ENCODE assay signal across 6 cellular contexts in the genomic region with DNA sequence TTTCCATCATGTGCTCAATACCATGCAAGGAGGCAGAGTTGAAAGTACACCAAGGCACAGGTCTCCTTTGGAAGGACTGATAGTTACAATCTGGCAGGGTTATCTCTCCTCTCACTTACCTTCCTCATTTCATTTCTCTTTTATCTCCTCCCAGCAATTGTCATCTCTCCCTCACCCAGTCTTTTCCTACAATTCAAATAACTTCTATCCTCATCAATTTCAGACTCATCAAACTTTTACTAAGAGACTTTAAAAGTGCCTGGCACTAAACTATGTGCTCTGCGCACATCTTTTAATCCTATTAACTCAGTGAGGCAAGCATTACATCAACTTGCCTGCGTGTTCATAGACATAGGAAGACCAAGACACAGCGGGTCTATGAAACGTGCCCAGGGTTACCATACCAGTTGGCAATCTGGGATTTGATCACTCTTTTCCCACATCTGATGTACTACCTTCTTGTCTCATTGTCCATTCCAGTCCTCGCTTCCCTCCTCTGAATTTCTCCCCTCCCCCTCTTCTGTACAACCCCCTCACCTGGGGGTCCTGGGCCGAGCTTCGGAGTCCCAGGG. TPM values are rescaled to one million over a fixed set of nuclear protein-coding genes. Genes with fewer than 3 reads are reported as not detected.
A peak's percentile ranks its signal among the peaks of the same experiment; 100 is the strongest.
DNase-seq lines count a peak whose midpoint lies in the region; ATAC-seq, FAIRE-seq and TF ChIP-seq lines count a peak whose summit lies in the region.

No MANE protein-coding gene starts in this region.

- peak overlapping the region; percentile 98 for H3K4me3 Mint-ChIP-seq in activated B cell treated with CpG ODN at 0.5 μM for 24 hours

- H3K4me2 ChIP-seq in HepG2 (ENCODE audit: low read depth, low read length): peak overlapping the region; percentile 95

- BruUV-seq in HepG2 (replicated peaks; lab: Mats Ljungman, UMichigan): TSS peak; percentile 62

- peak overlapping the region; percentile 28 for H2AFZ ChIP-seq in HepG2 (ENCODE audit: low read length)

- H3K27me3 ChIP-seq in HepG2 (ENCODE audit: control insufficient read depth in 1 of 2, insufficient read depth in 2 of 2, low read length in 2 of 2): no peaks in the 10 kb centered on the region; a peak in 1 of 5 replicates

- WGBS in HepG2 (ENCODE audit: low lambda C conversion rate): 9% methylated on average over 7 of the region's 7 CpGs

- POLR2A ChIA-PET in activated B cell treated with CpG ODN at 0.5 μM for 24 hours (lab: Charles Lee): interaction anchor here (0.6 to 5.9 kb wide), 14 partner anchors 12 to 129 kb away, joined by 3 to 103 read pairs (median 8); a partner anchor contains a TSS
- POLR2A ChIA-PET in HepG2 (lab: Yijun Ruan, JAX): interaction anchor here (1.0 to 4.3 kb wide), 13 partner anchors 8 to 113 kb away, joined by 3 to 77 read pairs (median 11); a partner anchor contains a TSS

- in situ Hi-C loops in HepG2 (cut with HindIII; ENCODE audit: extremely low pct_ligation_motif_present, low pct_unique_long_range_greater_than_20kb): no loop called here

- FAIRE-seq in HepG2 (lab: Jason Lieb, UNC): peak; percentile 28

- peak overlapping the region; percentile 89 to 98 (median 98) for H3K4me3 ChIP-seq in HepG2 (replicated peaks in 1 of 3; ENCODE audit: insufficient read depth in 1 of 3, low read depth in 2 of 3, low read length in 3 of 3)

- TF ChIP-seq EP300 in HepG2 (IDR thresholded peaks at IDR 0.05; ENCODE audit: low read depth in 2 of 2, low read length in 2 of 2) (no peak), HepG2 (CRISPR knock-in tag; IDR thresholded peaks at IDR 0.05; ENCODE audit: borderline replicate concordance) (no peak)

- H3K27ac ChIP-seq in HepG2 (ENCODE audit: extremely low read length, insufficient read depth, low read length): peak overlapping the region; percentile 76

- DNase-seq in HPDE6-E6E7 (ENCODE audit: extremely low spot score) (peak; percentile 42), activated B cell treated with CpG ODN at 0.5 μM for 24 hours (no peak), HepG2 (ENCODE audit: low spot score) (no peak), SHP77 treated with DMSO at 0.1 percent for 48 hours (lab: John Stamatoyannopoulos, UW) (no peak), NCI-H446 (lab: John Stamatoyannopoulos, UW) (no peak)

- no peaks in the 10 kb centered on the region for H3K9me3 Mint-ChIP-seq in activated B cell treated with CpG ODN at 0.5 μM for 24 hours

- TF ChIP-seq RAD21 in HepG2 (CRISPR knock-in tag; IDR thresholded peaks at IDR 0.05): no peak

- no peaks in the 10 kb centered on the region for H3K9me3 ChIP-seq in HepG2 (ENCODE audit: low read length)

- no peaks in the 10 kb centered on the region for H4K20me1 ChIP-seq in HepG2 (ENCODE audit: insufficient read depth, low read length)

- H3K36me3 Mint-ChIP-seq in activated B cell treated with CpG ODN at 0.5 μM for 24 hours (ENCODE audit: low read depth): peaks cover 44% of the 10 kb centered on the region

- H3K79me2 ChIP-seq in HepG2 (ENCODE audit: insufficient read depth, low read length): peaks cover 22% of the 10 kb centered on the region

- H3K36me3 ChIP-seq in HepG2 (replicated peaks in 1 of 2; ENCODE audit: control insufficient read depth in 1 of 2, insufficient read depth in 2 of 2, low read length in 2 of 2): peaks cover 7 to 30% of the 10 kb centered on the region in 2 experiments

- H3K9ac ChIP-seq in HepG2 (ENCODE audit: insufficient read depth, low read depth, low read length): peak overlapping the region; percentile 92

- peak overlapping the region; percentile 98 for H3K27ac Mint-ChIP-seq in activated B cell treated with CpG ODN at 0.5 μM for 24 hours

- no peaks in the 10 kb centered on the region for H3K27me3 Mint-ChIP-seq in activated B cell treated with CpG ODN at 0.5 μM for 24 hours

- CTCF ChIA-PET in activated B cell treated with CpG ODN at 0.5 μM for 24 hours (lab: Charles Lee): interaction anchor here (1.8 to 2.9 kb wide), 3 partner anchors 12 to 55 kb away, joined by 5 to 20 read pairs (median 9); a partner anchor contains a TSS
- CTCF ChIA-PET in HepG2 (lab: Yijun Ruan, JAX; ENCODE audit: low intra/inter-chr PET ratio, low total read pairs): no interaction called here

- intact Hi-C loops in activated B cell treated with CpG ODN at 0.5 μM for 24 hours (cut with micrococcal nuclease): loop anchor here (1.0 to 2.0 kb wide), 4 partner anchors 17 to 68 kb away; a partner anchor contains a TSS
- intact Hi-C loops in HepG2 (cut with micrococcal nuclease; ENCODE audit: unreplicated experiment): loop anchor here (2.0 kb wide), 1 partner anchor 20 kb away; a partner anchor contains a TSS

- ATAC-seq in activated B cell treated with CpG ODN at 0.5 μM for 24 hours (ENCODE audit: low read depth): no peak
- peak; percentile 6 for ATAC-seq in HepG2
- no peak for ATAC-seq in HG03280 (IDR thresholded peaks at IDR 0.05; ENCODE audit: unreplicated experiment)

- H3K4me1 Mint-ChIP-seq in activated B cell treated with CpG ODN at 0.5 μM for 24 hours: peaks cover 75% of the 10 kb centered on the region

- TF ChIP-seq CTCF in activated B cell treated with CpG ODN at 0.5 μM for 24 hours (IDR thresholded peaks at IDR 0.05) (no peak), HepG2 (CRISPR knock-in tag; IDR thresholded peaks at IDR 0.05) (no peak)

- H3K4me1 ChIP-seq in HepG2 (ENCODE audit: insufficient read depth, low read length): peaks cover 25% of the 10 kb centered on the region

- TF ChIP-seq POLR2A in HepG2 (IDR thresholded peaks at IDR 0.05; ENCODE audit: insufficient read depth in 1 of 2, low read depth in 2 of 2, low read length in 2 of 2): peak in 1 of 2 experiments; percentile 38; a peak in 1 of 4 replicates

RNA-seq across cellular contexts. Expression of a gene that starts 1.2 kb away (rescaled TPM):
- total RNA-seq in activated B cell treated with CpG ODN at 0.5 μM for 24 hours (136 and 140 TPM in 2 replicates), HepG2 (2016; rRNA removed; fragmentation: Illumina TruSeq; extraction: Trizol) (56.1 and 59.2 TPM in 2 replicates)
- total RNA-seq in HepG2 (2016; cell fraction: cytosol; rRNA removed; fragmentation: Illumina TruSeq; extraction: Trizol; ENCODE audit: low read depth): 36.5 and 36.9 TPM in 2 replicates
- 50.7 and 55.3 TPM in 2 replicates for total RNA-seq in HepG2 (2016; cell fraction: insoluble cytoplasmic fraction; rRNA removed; fragmentation: Illumina TruSeq; extraction: Trizol)
- 27.2 and 29.5 TPM in 2 replicates for total RNA-seq in HepG2 (2016; cell fraction: membrane; rRNA removed; fragmentation: Illumina TruSeq; extraction: Trizol)
- total RNA-seq in HepG2 (2016; cell fraction: nucleus; rRNA removed; fragmentation: Illumina TruSeq; extraction: Trizol): 86.8 and 97.8 TPM in 2 replicates
- polyA plus RNA-seq in HepG2 (2011; rRNA removed): 14.7 and 19.9 TPM in 2 replicates
- 9.3 and 11.8 TPM in 2 replicates for polyA plus RNA-seq in HepG2 (2011; cell fraction: cytosol; rRNA removed)
- polyA plus RNA-seq in HepG2 (2011; cell fraction: nucleus; rRNA removed): 168 and 186 TPM in 2 replicates
- polyA plus RNA-seq in HepG2 (2012): 66.0 and 85.3 TPM in 2 replicates
- polyA plus RNA-seq in HepG2 (2016; cell fraction: cytosol; fragmentation: Illumina TruSeq; extraction: Trizol; ENCODE audit: low read depth): 13.0 and 13.1 TPM in 2 replicates
- 49.9 and 74.0 TPM in 2 replicates for polyA plus RNA-seq in HepG2 (2016; cell fraction: insoluble cytoplasmic fraction; fragmentation: Illumina TruSeq; extraction: Trizol; ENCODE audit: low read depth)
- 19.6 and 25.4 TPM in 2 replicates for polyA plus RNA-seq in HepG2 (2016; cell fraction: membrane; fragmentation: Illumina TruSeq; extraction: Trizol; ENCODE audit: low read depth)
- polyA plus RNA-seq in HepG2 (2016; cell fraction: nucleus; fragmentation: Illumina TruSeq; extraction: Trizol; ENCODE audit: insufficient read depth, low read depth): 221 and 231 TPM in 2 replicates
- polyA minus RNA-seq in HepG2 (2011; rRNA and poly(A)+ RNA removed; ENCODE audit: low replicate concordance): 58.3 and 63.6 TPM in 2 replicates
- 37.6 and 39.2 TPM in 2 replicates for polyA minus RNA-seq in HepG2 (2011; cell fraction: cytosol; rRNA and poly(A)+ RNA removed)
- 34.9 and 47.5 TPM in 2 replicates for polyA minus RNA-seq in HepG2 (2011; cell fraction: nucleus; rRNA and poly(A)+ RNA removed)

RNA-seq across cellular contexts. Expression of a gene that starts 12.4 kb away (rescaled TPM):
- 61.8 and 68.6 TPM in 2 replicates for total RNA-seq in activated B cell treated with CpG ODN at 0.5 μM for 24 hours
- total RNA-seq in HepG2 (2016; rRNA removed; fragmentation: Illumina TruSeq; extraction: Trizol): 90.5 and 93.7 TPM in 2 replicates
- total RNA-seq in HepG2 (2016; cell fraction: cytosol; rRNA removed; fragmentation: Illumina TruSeq; extraction: Trizol; ENCODE audit: low read depth): 84.8 and 113 TPM in 2 replicates
- 85.1 and 91.1 TPM in 2 replicates for total RNA-seq in HepG2 (2016; cell fraction: insoluble cytoplasmic fraction; rRNA removed; fragmentation: Illumina TruSeq; extraction: Trizol)
- 109 and 138 TPM in 2 replicates for total RNA-seq in HepG2 (2016; cell fraction: membrane; rRNA removed; fragmentation: Illumina TruSeq; extraction: Trizol)
- 34.2 and 38.1 TPM in 2 replicates for total RNA-seq in HepG2 (2016; cell fraction: nucleus; rRNA removed; fragmentation: Illumina TruSeq; extraction: Trizol)
- 64.7 and 69.4 TPM in 2 replicates for polyA plus RNA-seq in HepG2 (2011; rRNA removed)
- 89.7 and 101 TPM in 2 replicates for polyA plus RNA-seq in HepG2 (2011; cell fraction: cytosol; rRNA removed)
- polyA plus RNA-seq in HepG2 (2011; cell fraction: nucleus; rRNA removed): 34.2 and 36.0 TPM in 2 replicates
- polyA plus RNA-seq in HepG2 (2012): 71.2 and 86.4 TPM in 2 replicates
- 98.5 and 146 TPM in 2 replicates for polyA plus RNA-seq in HepG2 (2016; cell fraction: cytosol; fragmentation: Illumina TruSeq; extraction: Trizol; ENCODE audit: low read depth)
- 103 and 104 TPM in 2 replicates for polyA plus RNA-seq in HepG2 (2016; cell fraction: insoluble cytoplasmic fraction; fragmentation: Illumina TruSeq; extraction: Trizol; ENCODE audit: low read depth)
- polyA plus RNA-seq in HepG2 (2016; cell fraction: membrane; fragmentation: Illumina TruSeq; extraction: Trizol; ENCODE audit: low read depth): 107 and 140 TPM in 2 replicates
- 61.6 and 67.5 TPM in 2 replicates for polyA plus RNA-seq in HepG2 (2016; cell fraction: nucleus; fragmentation: Illumina TruSeq; extraction: Trizol; ENCODE audit: insufficient read depth, low read depth)
- polyA minus RNA-seq in HepG2 (2011; rRNA and poly(A)+ RNA removed; ENCODE audit: low replicate concordance): 56.3 and 77.2 TPM in 2 replicates
- polyA minus RNA-seq in HepG2 (2011; cell fraction: cytosol; rRNA and poly(A)+ RNA removed): 44.2 and 47.4 TPM in 2 replicates
- 7.2 and 10.2 TPM in 2 replicates for polyA minus RNA-seq in HepG2 (2011; cell fraction: nucleus; rRNA and poly(A)+ RNA removed)

RNA-seq across cellular contexts. Expression of a gene that starts 17.3 kb away (rescaled TPM):
- total RNA-seq in activated B cell treated with CpG ODN at 0.5 μM for 24 hours (1.6 and 2.9 TPM in 2 replicates), HepG2 (2016; rRNA removed; fragmentation: Illumina TruSeq; extraction: Trizol) (0.79 and 0.86 TPM in 2 replicates)
- 0.26 and 0.61 TPM in 2 replicates for total RNA-seq in HepG2 (2016; cell fraction: cytosol; rRNA removed; fragmentation: Illumina TruSeq; extraction: Trizol; ENCODE audit: low read depth)
- total RNA-seq in HepG2 (2016; cell fraction: insoluble cytoplasmic fraction; rRNA removed; fragmentation: Illumina TruSeq; extraction: Trizol): 1.00 and 1.6 TPM in 2 replicates
- total RNA-seq in HepG2 (2016; cell fraction: membrane; rRNA removed; fragmentation: Illumina TruSeq; extraction: Trizol): 1.1 TPM in 2 replicates
- total RNA-seq in HepG2 (2016; cell fraction: nucleus; rRNA removed; fragmentation: Illumina TruSeq; extraction: Trizol): 1.1 and 1.5 TPM in 2 replicates
- polyA plus RNA-seq in HepG2 (2011; rRNA removed): 3.3 and 4.4 TPM in 2 replicates
- 1.2 and 1.4 TPM in 2 replicates for polyA plus RNA-seq in HepG2 (2011; cell fraction: cytosol; rRNA removed)
- 14.3 and 22.4 TPM in 2 replicates for polyA plus RNA-seq in HepG2 (2011; cell fraction: nucleus; rRNA removed)
- 4.3 and 5.0 TPM in 2 replicates for polyA plus RNA-seq in HepG2 (2012)
- polyA plus RNA-seq in HepG2 (2016; cell fraction: cytosol; fragmentation: Illumina TruSeq; extraction: Trizol; ENCODE audit: low read depth): 0.23 and 0.25 TPM in 2 replicates
- polyA plus RNA-seq in HepG2 (2016; cell fraction: insoluble cytoplasmic fraction; fragmentation: Illumina TruSeq; extraction: Trizol; ENCODE audit: low read depth): 0.87 and 1.4 TPM in 2 replicates
- 0.29 and 0.52 TPM in 2 replicates for polyA plus RNA-seq in HepG2 (2016; cell fraction: membrane; fragmentation: Illumina TruSeq; extraction: Trizol; ENCODE audit: low read depth)
- polyA plus RNA-seq in HepG2 (2016; cell fraction: nucleus; fragmentation: Illumina TruSeq; extraction: Trizol; ENCODE audit: insufficient read depth, low read depth): 2.7 and 3.6 TPM in 2 replicates
- 3.8 and 4.5 TPM in 2 replicates for polyA minus RNA-seq in HepG2 (2011; rRNA and poly(A)+ RNA removed; ENCODE audit: low replicate concordance)
- polyA minus RNA-seq in HepG2 (2011; cell fraction: cytosol; rRNA and poly(A)+ RNA removed): 2.0 and 3.0 TPM in 2 replicates
- 3.0 and 9.0 TPM in 2 replicates for polyA minus RNA-seq in HepG2 (2011; cell fraction: nucleus; rRNA and poly(A)+ RNA removed)

RNA-seq across cellular contexts. Expression of a gene that starts 20.7 kb away (rescaled TPM):
- 1.2 and 2.1 TPM in 2 replicates for total RNA-seq in activated B cell treated with CpG ODN at 0.5 μM for 24 hours
- 0.55 and 0.94 TPM in 2 replicates for total RNA-seq in HepG2 (2016; rRNA removed; fragmentation: Illumina TruSeq; extraction: Trizol)
- total RNA-seq in HepG2 (2016; cell fraction: cytosol; rRNA removed; fragmentation: Illumina TruSeq; extraction: Trizol; ENCODE audit: low read depth): 0.18 and 0.30 TPM in 2 replicates
- 0.87 and 0.97 TPM in 2 replicates for total RNA-seq in HepG2 (2016; cell fraction: insoluble cytoplasmic fraction; rRNA removed; fragmentation: Illumina TruSeq; extraction: Trizol)
- total RNA-seq in HepG2 (2016; cell fraction: membrane; rRNA removed; fragmentation: Illumina TruSeq; extraction: Trizol): 0.55 and 0.56 TPM in 2 replicates
- total RNA-seq in HepG2 (2016; cell fraction: nucleus; rRNA removed; fragmentation: Illumina TruSeq; extraction: Trizol): 0.38 and 0.47 TPM in 2 replicates
- polyA plus RNA-seq in HepG2 (2011; rRNA removed): 0.78 and 1.0 TPM in 2 replicates
- polyA plus RNA-seq in HepG2 (2011; cell fraction: cytosol; rRNA removed): 0.67 and 0.72 TPM in 2 replicates
- polyA plus RNA-seq in HepG2 (2011; cell fraction: nucleus; rRNA removed): 0.45 and 0.73 TPM in 2 replicates
- 0.87 and 1.1 TPM in 2 replicates for polyA plus RNA-seq in HepG2 (2012)
- polyA plus RNA-seq in HepG2 (2016; cell fraction: cytosol; fragmentation: Illumina TruSeq; extraction: Trizol; ENCODE audit: low read depth): 0.08 and 0.12 TPM in 2 replicates
- polyA plus RNA-seq in HepG2 (2016; cell fraction: insoluble cytoplasmic fraction; fragmentation: Illumina TruSeq; extraction: Trizol; ENCODE audit: low read depth): 0.98 and 1.0 TPM in 2 replicates
- 0.34 and 0.37 TPM in 2 replicates for polyA plus RNA-seq in HepG2 (2016; cell fraction: membrane; fragmentation: Illumina TruSeq; extraction: Trizol; ENCODE audit: low read depth)
- 0.93 and 1.0 TPM in 2 replicates for polyA plus RNA-seq in HepG2 (2016; cell fraction: nucleus; fragmentation: Illumina TruSeq; extraction: Trizol; ENCODE audit: insufficient read depth, low read depth)
- 0.46 and 2.2 TPM in 2 replicates for polyA minus RNA-seq in HepG2 (2011; rRNA and poly(A)+ RNA removed; ENCODE audit: low replicate concordance)
- 0.44 and 0.59 TPM in 2 replicates for polyA minus RNA-seq in HepG2 (2011; cell fraction: cytosol; rRNA and poly(A)+ RNA removed)
- 0.25 and 0.39 TPM in 2 replicates for polyA minus RNA-seq in HepG2 (2011; cell fraction: nucleus; rRNA and poly(A)+ RNA removed)

RNA-seq across cellular contexts. Expression of a gene that starts 21.0 kb away (rescaled TPM):
- total RNA-seq in activated B cell treated with CpG ODN at 0.5 μM for 24 hours (27.1 and 28.1 TPM in 2 replicates), HepG2 (2016; rRNA removed; fragmentation: Illumina TruSeq; extraction: Trizol) (83.5 and 85.0 TPM in 2 replicates)
- 4.6 and 5.3 TPM in 2 replicates for total RNA-seq in HepG2 (2016; cell fraction: cytosol; rRNA removed; fragmentation: Illumina TruSeq; extraction: Trizol; ENCODE audit: low read depth)
- total RNA-seq in HepG2 (2016; cell fraction: insoluble cytoplasmic fraction; rRNA removed; fragmentation: Illumina TruSeq; extraction: Trizol): 66.4 and 92.2 TPM in 2 replicates
- 7.7 and 11.3 TPM in 2 replicates for total RNA-seq in HepG2 (2016; cell fraction: membrane; rRNA removed; fragmentation: Illumina TruSeq; extraction: Trizol)
- total RNA-seq in HepG2 (2016; cell fraction: nucleus; rRNA removed; fragmentation: Illumina TruSeq; extraction: Trizol): 35.4 and 46.0 TPM in 2 replicates
- 44.5 and 80.9 TPM in 2 replicates for polyA plus RNA-seq in HepG2 (2011; rRNA removed)
- 35.0 and 45.6 TPM in 2 replicates for polyA plus RNA-seq in HepG2 (2011; cell fraction: cytosol; rRNA removed)
- 53.4 and 85.2 TPM in 2 replicates for polyA plus RNA-seq in HepG2 (2011; cell fraction: nucleus; rRNA removed)
- 38.1 and 121 TPM in 2 replicates for polyA plus RNA-seq in HepG2 (2012)
- polyA plus RNA-seq in HepG2 (2016; cell fraction: cytosol; fragmentation: Illumina TruSeq; extraction: Trizol; ENCODE audit: low read depth): 3.7 and 5.6 TPM in 2 replicates
- polyA plus RNA-seq in HepG2 (2016; cell fraction: insoluble cytoplasmic fraction; fragmentation: Illumina TruSeq; extraction: Trizol; ENCODE audit: low read depth): 80.2 and 101 TPM in 2 replicates
- polyA plus RNA-seq in HepG2 (2016; cell fraction: membrane; fragmentation: Illumina TruSeq; extraction: Trizol; ENCODE audit: low read depth): 5.1 and 7.0 TPM in 2 replicates
- 67.0 and 75.7 TPM in 2 replicates for polyA plus RNA-seq in HepG2 (2016; cell fraction: nucleus; fragmentation: Illumina TruSeq; extraction: Trizol; ENCODE audit: insufficient read depth, low read depth)
- polyA minus RNA-seq in HepG2 (2011; rRNA and poly(A)+ RNA removed; ENCODE audit: low replicate concordance): 44.1 and 271 TPM in 2 replicates
- 27.3 and 48.7 TPM in 2 replicates for polyA minus RNA-seq in HepG2 (2011; cell fraction: cytosol; rRNA and poly(A)+ RNA removed)
- 14.2 and 25.9 TPM in 2 replicates for polyA minus RNA-seq in HepG2 (2011; cell fraction: nucleus; rRNA and poly(A)+ RNA removed)
